27 cellular contexts compared by ENCODE assay signal in the genomic region with DNA sequence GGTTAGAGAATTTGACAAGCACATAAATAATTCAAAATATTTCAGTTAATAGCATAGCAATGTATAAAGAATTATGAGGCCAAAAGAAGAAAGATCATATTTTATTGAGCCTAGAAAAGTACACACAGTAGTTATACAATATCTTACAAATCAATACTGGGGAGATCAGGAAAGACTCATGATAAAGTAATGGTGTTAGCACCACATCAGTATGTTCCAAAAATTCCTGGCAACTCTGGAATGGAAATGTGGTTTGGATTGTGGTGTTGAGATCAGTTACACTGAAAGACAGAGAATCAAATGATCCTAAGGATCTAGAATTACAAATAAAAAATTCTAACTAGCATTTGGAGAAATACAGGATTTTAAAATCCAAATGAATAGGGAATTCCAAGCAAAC.
A peak's percentile ranks its signal among the peaks of the same experiment; 100 is the strongest.
DNase-seq lines count a peak whose midpoint lies in the region; ATAC-seq and TF ChIP-seq lines count a peak whose summit lies in the region.
"Had no signal": no experiment of that assay in that cellular context is flagged by ENCODE, and none has a peak within 500 bp of the region (broad histone marks: within the 10 kb centered on the region; RNA-seq: fewer than 3 reads in every experiment).

No MANE protein-coding gene starts in this region.

- TF ChIP-seq CTCF in astrocyte of the cerebellum (IDR thresholded peaks at IDR 0.05; ENCODE audit: low read depth, low read length, missing control alignments) = no peak
- no peak for TF ChIP-seq CTCF in GM10248 (IDR thresholded peaks at IDR 0.05; ENCODE audit: control extremely low read depth, extremely low read depth, low read depth, missing control alignments)

- CTCF ChIA-PET in GM10248 (lab: Yijun Ruan, JAX) = no interaction called here

- POLR2A ChIA-PET in GM10248 (lab: Yijun Ruan, JAX) = no interaction called here

- in situ Hi-C loops in astrocyte of the cerebellum (cut with HindIII; ENCODE audit: low sequenced_read_pairs) = no loop called here

- DNase-seq in HCEC 1CT = peak; percentile 46
- DNase-seq in astrocyte of the cerebellum (ENCODE audit: low read depth) = peak; percentile 9
- peak; percentile 33 for DNase-seq in fibroblast of peridontal ligament (ENCODE audit: extremely low read depth)
- peak; percentile 79 for DNase-seq in stromal cell of bone marrow (ENCODE audit: low read depth)
- no peak for DNase-seq in effector CD4-positive, alpha-beta T cell
- no peak for DNase-seq in GM10248 (ENCODE audit: extremely low spot score)
- DNase-seq: C1 segment of cervical spinal cord; CD8-positive, alpha-beta T cell; DMS 273 treated with DMSO at 0.1 percent for 48 hours; DMS79; EL; GDM1; Karpas-422; NCI-H1105; NCI-H1436 treated with DMSO at 0.1 percent for 48 hours; NCI-H1930; NCI-H2107; NCI-H446; NCI-H526; NCI-H82; NK-92 treated with Interleukin-12 subunit alpha and Interleukin-12 subunit beta, amount 100 ng/mL, for 24 hours; PC-9; Right ventricle myocardium superior; RPMI8226 had no signal

- no peak overlapping the region for H3K4me3 ChIP-seq in astrocyte of the cerebellum (ENCODE audit: low read depth, low read length)
- H3K4me3 ChIP-seq: PC-9 had no signal

- no peak for ATAC-seq in HG03460 (IDR thresholded peaks at IDR 0.05; ENCODE audit: unreplicated experiment)
- ATAC-seq: CD8-positive, alpha-beta T cell; HCT116; HepG2 had no signal

Comparison
In these comparisons a context has a peak if more than half of its experiments do, and no peak if none do; other contexts are left out.
1. DNase-seq: peak in HCEC 1CT (single experiment), astrocyte of the cerebellum (single experiment), fibroblast of peridontal ligament (single experiment) and stromal cell of bone marrow (single experiment); none in effector CD4-positive, alpha-beta T cell (single experiment) and GM10248 (single experiment).